In genomic region chr17:32127156-32127897, GRCh38 we compare ENCODE assay signal across 8 cellular contexts. TPM values are rescaled to one million over a fixed set of nuclear protein-coding genes. Genes with fewer than 3 reads are reported as not detected.
DNase-seq lines count a peak whose midpoint lies in the region; ATAC-seq and TF ChIP-seq lines count a peak whose summit lies in the region.

No MANE protein-coding gene starts in this region.

- H3K9ac ChIP-seq in colonic mucosa (ENCODE audit: low read depth in 2 of 2, low read length in 2 of 2): peak overlapping the region; percentile 63 to 79

- BruUV-seq in A673 (replicated peaks; lab: Mats Ljungman, UMichigan): no TSS peak

- H3K4me1 ChIP-seq in A673 (ENCODE audit: insufficient read depth, low read length, poor library complexity, severe bottlenecking): no peaks in the 10 kb centered on the region
- H3K4me1 ChIP-seq in colonic mucosa: no peaks in the 10 kb centered on the region

- POLR2A ChIA-PET in A673 (lab: Charles Lee; ENCODE audit: low non-redundant PET): no interaction called here

- intact Hi-C loops in A673 (cut with micrococcal nuclease; ENCODE audit: unreplicated experiment): no loop called here
- intact Hi-C loops in colonic mucosa (cut with DNase I): no loop called here

- TF ChIP-seq CTCF in A673 (conservative IDR thresholded peaks at IDR 0.05; ENCODE audit: low read depth, low read length) (no peak), colonic mucosa (IDR thresholded peaks at IDR 0.05) (no peak)

- H3K36me3 ChIP-seq in A673 (ENCODE audit: insufficient read depth, low read length, poor library complexity, severe bottlenecking) (no peaks in the 10 kb centered on the region), colonic mucosa (no peaks in the 10 kb centered on the region)

- H3K27me3 ChIP-seq in A673 (replicated peaks; ENCODE audit: insufficient read depth, low read depth, low read length, poor library complexity): no peaks in the 10 kb centered on the region
- H3K27me3 ChIP-seq in colonic mucosa: no peaks in the 10 kb centered on the region

- CTCF ChIA-PET in A673 (lab: Charles Lee): no interaction called here

- DNase-seq in A673 (ENCODE audit: low spot score) (peak; percentile 54), NCI-H524 (lab: John Stamatoyannopoulos, UW) (peak; percentile 72 to 81), colonic mucosa (peak; percentile 89), left kidney (ENCODE audit: low read depth, low spot score) (peak; percentile 78)
- peak; percentile 88 for DNase-seq in activated CD4-positive, alpha-beta T cell treated with anti-CD3 and anti-CD28 coated beads for 48 hours
- peak; percentile 80 to 82 for DNase-seq in stimulated activated CD4-positive, alpha-beta T cell treated with anti-CD3 and anti-CD28 coated beads, Interleukin-2, amount 100 ng/mL, for 24 hours

- ATAC-seq in GM18870 (IDR thresholded peaks at IDR 0.05; ENCODE audit: unreplicated experiment): peak; percentile 65
- ATAC-seq in HG03159 (IDR thresholded peaks at IDR 0.05; ENCODE audit: unreplicated experiment): peak; percentile 78

- H3K9me3 ChIP-seq in A673 (ENCODE audit: low read depth, low read length, poor library complexity, severe bottlenecking) (no peaks in the 10 kb centered on the region), colonic mucosa (no peaks in the 10 kb centered on the region)

- H3K4me3 ChIP-seq in A673 (ENCODE audit: low read depth, low read length, poor library complexity, severe bottlenecking) (peak overlapping the region; percentile 52), colonic mucosa (peak overlapping the region; percentile 54)

- H3K27ac ChIP-seq in A673 (ENCODE audit: low read depth, low read length, poor library complexity, severe bottlenecking) (peak overlapping the region; percentile 28), colonic mucosa (peak overlapping the region; percentile 93)

RNA-seq across cellular contexts. Expression of gene RHOT1, which starts 15.0 kb away (rescaled TPM):
- 18.0 and 20.4 TPM in 2 replicates for total RNA-seq in A673 (2021)
- total RNA-seq in colonic mucosa: 10 to 100 TPM; 18.1 to 27.4 TPM

Comparison
In these comparisons a context has a peak if more than half of its experiments do, and no peak if none do; other contexts are left out.
1. Peak in every context shown above with its lines: DNase-seq, ATAC-seq, H3K4me3 ChIP-seq and H3K27ac ChIP-seq.